In the genomic region with DNA sequence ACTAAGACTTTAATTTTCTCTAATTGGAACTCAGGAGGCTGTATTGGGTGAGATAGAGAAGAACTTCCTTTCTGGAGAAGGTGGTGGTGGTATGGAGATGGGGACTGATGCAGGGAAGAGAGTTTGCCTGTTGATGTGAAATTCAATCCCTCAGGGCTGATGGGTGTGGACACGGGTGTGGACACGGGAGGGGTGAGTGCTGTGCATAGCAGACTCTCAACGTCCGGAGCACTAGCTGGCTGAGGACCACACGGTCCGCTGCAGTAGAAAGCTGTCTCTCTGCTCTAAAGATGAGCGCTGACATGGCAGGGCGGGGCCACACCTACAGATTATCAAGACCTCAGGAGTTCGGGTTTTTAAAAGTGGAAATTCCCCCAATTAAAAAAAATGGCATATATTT, we compare ENCODE assay signal across 26 cellular contexts.
"Had no signal": no experiment of that assay in that cellular context is flagged by ENCODE, and none has a peak within 500 bp of the region (broad histone marks: within the 10 kb centered on the region; RNA-seq: fewer than 3 reads in every experiment).

No MANE protein-coding gene starts in this region.

- H3K36me3 Mint-ChIP-seq: natural killer cell; stimulated activated effector memory CD8-positive, alpha-beta T cell treated with anti-CD3 and anti-CD28 coated beads, Interleukin-12 subunit alpha, Interleukin-12 subunit beta, amount 100 ng/mL, for 72 hours had no signal

- H3K9me3 Mint-ChIP-seq: natural killer cell; stimulated activated effector memory CD8-positive, alpha-beta T cell treated with anti-CD3 and anti-CD28 coated beads, Interleukin-12 subunit alpha, Interleukin-12 subunit beta, amount 100 ng/mL, for 72 hours; stimulated activated naive CD8-positive, alpha-beta T cell treated with anti-CD3 and anti-CD28 coated beads, Interleukin-15, Interleukin-2, amounts not matched to agents 100 ng/mL and 50 ng/mL, for 24 hours had no signal

- H3K36me3 ChIP-seq: ovary, right lobe of liver, sigmoid colon, stomach, thoracic aorta, thyroid gland, tibial nerve, upper lobe of left lung, vagina had no signal

- H3K4me1 ChIP-seq: parathyroid adenoma, psoas muscle, right lobe of liver, sigmoid colon, stomach, thyroid gland, upper lobe of left lung had no signal

- H3K27ac Mint-ChIP-seq: natural killer cell; nephron; progenitor cell of endocrine pancreas; stimulated activated effector memory CD8-positive, alpha-beta T cell treated with anti-CD3 and anti-CD28 coated beads, Interleukin-12 subunit alpha, Interleukin-12 subunit beta, amount 100 ng/mL, for 72 hours; stimulated activated naive B cell treated with anti-CD40 and anti-IgM and Interleukin-4, amounts not matched to agents 10 μg/mL and 1 μg/mL and 100 μg/mL, for 72 hours; stimulated activated naive CD8-positive, alpha-beta T cell treated with anti-CD3 and anti-CD28 coated beads, Interleukin-15, Interleukin-2, amounts not matched to agents 100 ng/mL and 50 ng/mL, for 24 hours had no signal

- H3K9ac ChIP-seq: parathyroid adenoma had no signal

- H3K27me3 ChIP-seq: ovary, right lobe of liver, sigmoid colon, stomach, thyroid gland, tibial nerve, upper lobe of left lung, vagina had no signal

- ATAC-seq: natural killer cell; psoas muscle; right cardiac atrium; right lobe of liver; stimulated activated effector memory CD8-positive, alpha-beta T cell treated with anti-CD3 and anti-CD28 coated beads, Interleukin-12 subunit alpha, Interleukin-12 subunit beta, amount 100 ng/mL, for 72 hours; stimulated activated naive B cell treated with anti-CD40 and anti-IgM and Interleukin-4, amounts not matched to agents 10 μg/mL and 1 μg/mL and 100 μg/mL, for 72 hours had no signal

- H3K4me3 Mint-ChIP-seq: natural killer cell; nephron; stimulated activated effector memory CD8-positive, alpha-beta T cell treated with anti-CD3 and anti-CD28 coated beads, Interleukin-12 subunit alpha, Interleukin-12 subunit beta, amount 100 ng/mL, for 72 hours; stimulated activated naive B cell treated with anti-CD40 and anti-IgM and Interleukin-4, amounts not matched to agents 10 μg/mL and 1 μg/mL and 100 μg/mL, for 72 hours; stimulated activated naive CD8-positive, alpha-beta T cell treated with anti-CD3 and anti-CD28 coated beads, Interleukin-15, Interleukin-2, amounts not matched to agents 100 ng/mL and 50 ng/mL, for 24 hours had no signal

- H2AFZ ChIP-seq: parathyroid adenoma had no signal

- H3K27ac ChIP-seq: ovary, parathyroid adenoma, psoas muscle, right lobe of liver, sigmoid colon, stomach, thoracic aorta, thyroid gland, tibial nerve, upper lobe of left lung, vagina had no signal

- H3K9me3 ChIP-seq: ovary, psoas muscle, right lobe of liver, sigmoid colon, stomach, thoracic aorta, thyroid gland, tibial nerve, upper lobe of left lung, vagina had no signal

- H3K27me3 Mint-ChIP-seq: progenitor cell of endocrine pancreas had no signal

- DNase-seq: natural killer cell; occipital lobe; ovary; posterior cingulate gyrus; psoas muscle; right cardiac atrium; right lobe of liver; sigmoid colon; small intestine; stimulated activated CD4-positive, alpha-beta T cell treated with anti-CD3 and anti-CD28 coated beads, Interleukin-15, amount 100 ng/mL, for 24 hours; stimulated activated CD4-positive, alpha-beta T cell treated with anti-CD3 and anti-CD28 coated beads, Interleukin-2, amount 100 ng/mL, for 24 hours; stimulated activated CD4-positive, alpha-beta T cell treated with anti-CD3 and anti-CD28 coated beads, Interleukin-2, amount 100 ng/mL, for 48 hours; stimulated activated CD4-positive, alpha-beta T cell treated with anti-CD3 and anti-CD28 coated beads, Interleukin-4, amount 100 ng/mL, for 24 hours; stimulated activated naive B cell treated with anti-CD40 and anti-IgM and Interleukin-4, amounts not matched to agents 10 μg/mL and 1 μg/mL and 100 μg/mL, for 72 hours; stimulated activated naive CD4-positive, alpha-beta T cell treated with Interleukin-2 at 50 U/mL for 16 hours; stomach; thyroid gland; upper lobe of left lung had no signal

- H3K4me1 Mint-ChIP-seq: stimulated activated naive B cell treated with anti-CD40 and anti-IgM and Interleukin-4, amounts not matched to agents 10 μg/mL and 1 μg/mL and 100 μg/mL, for 72 hours had no signal

- H3K4me3 ChIP-seq: ovary, psoas muscle, right lobe of liver, sigmoid colon, stomach, thoracic aorta, thyroid gland, tibial nerve, upper lobe of left lung, vagina had no signal
